ENCODE assay signal across 8 cellular contexts in the genomic region with DNA sequence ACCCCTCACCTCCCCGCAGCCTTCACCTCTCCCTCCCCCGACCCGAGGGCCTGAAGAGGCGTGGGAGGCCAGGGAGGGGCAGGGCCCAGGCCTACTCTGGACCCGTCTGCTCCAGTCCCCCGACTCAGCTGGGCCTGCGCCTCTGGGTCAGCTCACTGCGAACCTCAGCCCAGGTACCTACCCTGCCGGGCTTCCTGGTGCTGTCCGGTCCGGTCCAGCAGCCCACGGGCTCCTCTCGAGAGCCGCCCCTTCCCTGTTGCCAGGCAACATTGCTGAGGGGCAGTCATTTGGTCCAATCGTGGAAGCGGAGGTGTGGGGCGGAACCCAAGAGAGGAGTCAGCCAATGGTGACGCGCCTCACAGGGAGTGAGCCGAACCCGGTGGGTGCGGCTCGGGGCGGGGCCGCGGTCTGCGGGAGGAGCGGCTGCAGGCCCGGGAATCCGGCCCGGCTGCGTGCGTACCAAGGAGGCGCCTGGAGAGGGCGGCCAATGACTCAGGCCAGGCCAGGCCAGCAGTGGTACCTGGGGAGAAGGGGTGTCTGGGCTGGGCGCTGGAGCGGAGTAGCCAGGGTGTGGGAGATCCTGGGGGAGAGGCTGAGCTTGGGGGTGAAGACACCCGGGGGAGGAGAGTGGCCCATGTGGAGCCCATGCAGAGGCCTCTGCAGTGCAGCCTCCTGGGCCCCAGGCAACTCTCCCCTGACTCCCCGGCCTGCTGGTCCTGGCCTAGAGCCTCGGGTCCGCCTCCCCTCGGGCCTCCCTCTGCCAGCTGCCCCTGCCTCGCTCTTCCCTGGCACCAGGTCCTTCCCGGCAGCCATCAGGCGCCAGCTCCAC. TPM values are rescaled to one million over a fixed set of nuclear protein-coding genes. Genes with fewer than 3 reads are reported as not detected.
DNase-seq lines count a peak whose midpoint lies in the region; ATAC-seq and TF ChIP-seq lines count a peak whose summit lies in the region.

A gene with protein sequence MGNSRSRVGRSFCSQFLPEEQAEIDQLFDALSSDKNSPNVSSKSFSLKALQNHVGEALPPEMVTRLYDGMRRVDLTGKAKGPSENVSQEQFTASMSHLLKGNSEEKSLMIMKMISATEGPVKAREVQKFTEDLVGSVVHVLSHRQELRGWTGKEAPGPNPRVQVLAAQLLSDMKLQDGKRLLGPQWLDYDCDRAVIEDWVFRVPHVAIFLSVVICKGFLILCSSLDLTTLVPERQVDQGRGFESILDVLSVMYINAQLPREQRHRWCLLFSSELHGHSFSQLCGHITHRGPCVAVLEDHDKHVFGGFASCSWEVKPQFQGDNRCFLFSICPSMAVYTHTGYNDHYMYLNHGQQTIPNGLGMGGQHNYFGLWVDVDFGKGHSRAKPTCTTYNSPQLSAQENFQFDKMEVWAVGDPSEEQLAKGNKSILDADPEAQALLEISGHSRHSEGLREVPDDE (minus strand): TSS at position 240 of the 829 bp plus-strand sequence. CDS start 6,573 bp downstream, outside the sequence.

- H2BK15ac ChIP-seq in H9 (ENCODE audit: low read depth, low read length), result no peak within 1 kb of the TSS

- no peak within 1 kb of the TSS for H2BK20ac ChIP-seq in H9 (ENCODE audit: low read depth, low read length, poor library complexity, severe bottlenecking)

- H3K36me3 Mint-ChIP-seq in H9 (ENCODE audit: insufficient read depth in 1 of 3, low read depth in 3 of 3) (peaks cover 0 to 7% (median 0%) of the 10 kb centered on the region in 3 experiments; a peak in 2 of 7 replicates), progenitor cell of endocrine pancreas (ENCODE audit: insufficient read depth) (no peaks in the 10 kb centered on the region)

- peak within 1 kb of the TSS; percentile 78 for H3K18ac ChIP-seq in H9 (ENCODE audit: insufficient read length, low read depth, low read length)

- H3K27me3 ChIP-seq in H9 (ENCODE audit: insufficient read depth, low read length) (no peaks in the 10 kb centered on the region), MG63 (no peaks in the 10 kb centered on the region)

- no peak for TF ChIP-seq CTCF in H9 (conservative IDR thresholded peaks at IDR 0.05)
- TF ChIP-seq CTCF in progenitor cell of endocrine pancreas (IDR thresholded peaks at IDR 0.05; ENCODE audit: unreplicated experiment), result no peak

- no peak within 1 kb of the TSS for H2BK120ac ChIP-seq in H9 (ENCODE audit: low read depth, low read length, poor library complexity, severe bottlenecking)

- H3K4me1 ChIP-seq in H9 (ENCODE audit: insufficient read depth, low read length), result no peaks in the 10 kb centered on the region

- DNase-seq in GF-D8 (lab: John Stamatoyannopoulos, UW) (peak; percentile 87), H9 (peak; percentile 98), MG63 (peak; percentile 97), amniotic stem cell (lab: John Stamatoyannopoulos, UW) (peak; percentile 97), left cardiac atrium (peak; percentile 99), progenitor cell of endocrine pancreas (ENCODE audit: low spot score, unreplicated experiment) (peak; percentile 98), ureter (ENCODE audit: low spot score) (peak; percentile 100)

- ATAC-seq in left cardiac atrium, result peak; percentile 98

- H3K79me2 ChIP-seq in H9 (ENCODE audit: insufficient read depth, low read length), result no peaks in the 10 kb centered on the region

- no peaks in the 10 kb centered on the region for H4K20me1 ChIP-seq in H9 (ENCODE audit: control insufficient read depth, insufficient read depth, insufficient read length)

- H3K4me1 Mint-ChIP-seq in H9 (peaks cover 22 to 31% of the 10 kb centered on the region in 2 experiments), progenitor cell of endocrine pancreas (ENCODE audit: low read depth) (peaks cover 9% of the 10 kb centered on the region)

- no peak within 1 kb of the TSS for H3T11ph ChIP-seq in H9 (ENCODE audit: low read length)

- H3K9ac ChIP-seq in H9 (ENCODE audit: extremely low read depth, insufficient read length, low read length), result peak within 1 kb of the TSS; percentile 33

- no peak within 1 kb of the TSS for H3K4ac ChIP-seq in H9 (ENCODE audit: low read depth, low read length)

- peak within 1 kb of the TSS; percentile 80 to 86 for H3K4me3 Mint-ChIP-seq in H9
- peak within 1 kb of the TSS; percentile 88 for H3K4me3 Mint-ChIP-seq in progenitor cell of endocrine pancreas (ENCODE audit: low read depth)

- H3K27me3 Mint-ChIP-seq in H9 (ENCODE audit: low read depth) (peaks cover 2% of the 10 kb centered on the region), progenitor cell of endocrine pancreas (peaks cover 6% of the 10 kb centered on the region)

- WGBS in H9 (ENCODE audit: extremely low coverage, insufficient read length, low lambda C conversion rate), result no CpG with 5 or more reads among the region's 45 CpGs

- no peak within 1 kb of the TSS for H3K27ac ChIP-seq in H9 (ENCODE audit: insufficient read length, low read depth, low read length)

- H3K79me1 ChIP-seq in H9 (ENCODE audit: insufficient read depth, low read depth, low read length, poor library complexity, severe bottlenecking), result no peaks in the 10 kb centered on the region

- H3K56ac ChIP-seq in H9 (ENCODE audit: insufficient read length, low read depth, low read length), result no peak within 1 kb of the TSS

- intact Hi-C loops in T-helper 1 cell treated with Interleukin-12 subunit alpha and Interleukin-12 subunit beta and Interleukin-4 antibody, amounts not matched to agents 30 ng/mL and 1 ng/mL, for 36 hours (cut with micrococcal nuclease), result loop anchor here (2.0 to 10.0 kb wide), 3 partner anchors 14 to 390 kb away; a partner anchor contains a TSS
- intact Hi-C loops in left cardiac atrium (cut with DNase I), result no loop called here

- peak within 1 kb of the TSS; percentile 16 for H2BK12ac ChIP-seq in H9 (ENCODE audit: insufficient read length, low read depth, low read length)

- peak within 1 kb of the TSS; percentile 81 for H3K14ac ChIP-seq in H9 (ENCODE audit: insufficient read depth, low read length)

- no peak within 1 kb of the TSS for H4K91ac ChIP-seq in H9 (ENCODE audit: insufficient read length, low read depth, low read length)

- H4K5ac ChIP-seq in H9 (ENCODE audit: insufficient read length, low read depth, low read length), result no peak within 1 kb of the TSS

- no peak within 1 kb of the TSS for H2AK5ac ChIP-seq in H9 (ENCODE audit: insufficient read length, low read length)

- no peak within 1 kb of the TSS for H3K23ac ChIP-seq in H9 (ENCODE audit: insufficient read length, low read depth, low read length)

- peak within 1 kb of the TSS; percentile 91 for H3K4me3 ChIP-seq in MG63

- peak within 1 kb of the TSS; percentile 60 for H3K4me2 ChIP-seq in H9 (ENCODE audit: insufficient read depth, insufficient read length, low read length)

- H3K27ac Mint-ChIP-seq in H9 (peak within 1 kb of the TSS; percentile 74 to 97 (median 76); a peak in 5 of 7 replicates), progenitor cell of endocrine pancreas (peak within 1 kb of the TSS; percentile 92)

- H2AFZ ChIP-seq in H9 (ENCODE audit: low read length), result no peak within 1 kb of the TSS

- H3K9me3 Mint-ChIP-seq in H9 (no peaks in the 10 kb centered on the region; a peak in 1 of 5 replicates), progenitor cell of endocrine pancreas (ENCODE audit: low read depth) (no peaks in the 10 kb centered on the region)

- peaks cover 4% of the 10 kb centered on the region for H3K23me2 ChIP-seq in H9 (ENCODE audit: insufficient read length, low read depth, low read length, poor library complexity, severe bottlenecking)

- H2BK5ac ChIP-seq in H9 (ENCODE audit: insufficient read length, low read length), result no peak within 1 kb of the TSS

- H3K36me3 ChIP-seq in MG63, result peaks cover 4% of the 10 kb centered on the region

- H3K9me3 ChIP-seq in H9 (ENCODE audit: control insufficient read depth, low read depth, low read length), result no peaks in the 10 kb centered on the region
- H3K9me3 ChIP-seq in MG63, result no peaks in the 10 kb centered on the region

- no peak within 1 kb of the TSS for H4K8ac ChIP-seq in H9 (replicated peaks; ENCODE audit: insufficient read length, low read depth, low read length)

RNA-seq across cellular contexts. Expression of the gene that starts here (rescaled TPM):
- 17.9 and 21.5 TPM in 2 replicates for total RNA-seq in H9 (2021)
- total RNA-seq in MG63 (2014; rRNA removed; shearing (Covaris generic); ENCODE audit: low replicate concordance), result 12.3 and 15.0 TPM in 2 replicates
- total RNA-seq in T-helper 1 cell treated with Interleukin-12 subunit alpha and Interleukin-12 subunit beta and Interleukin-4 antibody, amounts not matched to agents 30 ng/mL and 1 ng/mL, for 36 hours, result 33.9 and 39.8 TPM in 2 replicates
- 1 to 10 TPM; 5.2 to 6.7 TPM for total RNA-seq in left cardiac atrium
- 32.3 and 32.7 TPM in 2 replicates for total RNA-seq in progenitor cell of endocrine pancreas
- 53.9 TPM for total RNA-seq in ureter
